ENCODE assay signal across 29 cellular contexts in the genomic region with DNA sequence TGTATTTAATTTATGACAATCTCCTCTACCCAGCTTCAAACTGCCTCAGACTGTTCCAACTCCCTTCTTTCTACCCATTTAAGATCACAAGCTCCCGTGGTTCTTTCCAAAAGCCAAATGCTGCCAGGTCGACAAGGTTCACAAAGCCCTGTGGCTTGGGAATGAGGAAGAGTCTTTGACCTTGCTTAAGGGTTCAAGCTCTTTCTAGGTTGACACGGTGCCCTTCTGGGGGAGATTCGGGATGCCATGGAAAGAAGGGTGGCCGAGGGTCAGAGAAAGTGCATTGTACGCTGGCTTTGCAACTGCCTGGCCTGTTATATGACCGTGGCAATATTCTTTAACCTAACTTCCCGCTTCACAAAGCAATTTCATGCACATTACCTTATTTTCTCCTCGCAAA.
"Had no signal": no experiment of that assay in that cellular context is flagged by ENCODE, and none has a peak within 500 bp of the region (broad histone marks: within the 10 kb centered on the region; RNA-seq: fewer than 3 reads in every experiment).

No MANE protein-coding gene starts in this region.

- H3K4me3 Mint-ChIP-seq: naive thymus-derived CD4-positive, alpha-beta T cell; natural killer cell; nephron; neural crest cell; stimulated activated effector memory CD8-positive, alpha-beta T cell treated with anti-CD3 and anti-CD28 coated beads, Interleukin-12 subunit alpha, Interleukin-12 subunit beta, amount 100 ng/mL, for 72 hours; stimulated activated naive B cell treated with anti-CD40 and anti-IgM and Interleukin-4, amounts not matched to agents 10 μg/mL and 1 μg/mL and 100 μg/mL, for 72 hours; stimulated activated naive CD8-positive, alpha-beta T cell treated with anti-CD3 and anti-CD28 coated beads, Interleukin-15, Interleukin-2, amounts not matched to agents 100 ng/mL and 50 ng/mL, for 24 hours had no signal

- H3K36me3 ChIP-seq: neutrophil, ovary, right lobe of liver, sigmoid colon, stomach, thoracic aorta, thyroid gland, tibial nerve, upper lobe of left lung, uterus had no signal

- DNase-seq: naive thymus-derived CD4-positive, alpha-beta T cell; natural killer cell; nucleus accumbens; ovary; posterior cingulate gyrus; psoas muscle; right cardiac atrium; right lobe of liver; sigmoid colon; small intestine; stimulated activated CD4-positive, alpha-beta T cell treated with anti-CD3 and anti-CD28 coated beads, Interleukin-15, amount 100 ng/mL, for 24 hours; stimulated activated CD4-positive, alpha-beta T cell treated with anti-CD3 and anti-CD28 coated beads, Interleukin-2, amount 100 ng/mL, for 24 hours; stimulated activated CD4-positive, alpha-beta T cell treated with anti-CD3 and anti-CD28 coated beads, Interleukin-2, amount 100 ng/mL, for 48 hours; stimulated activated CD4-positive, alpha-beta T cell treated with anti-CD3 and anti-CD28 coated beads, Interleukin-4, amount 100 ng/mL, for 24 hours; stimulated activated naive B cell treated with anti-CD40 and anti-IgM and Interleukin-4, amounts not matched to agents 10 μg/mL and 1 μg/mL and 100 μg/mL, for 72 hours; stimulated activated naive CD4-positive, alpha-beta T cell treated with Interleukin-2 at 50 U/mL for 16 hours; stomach; thyroid gland; upper lobe of left lung; uterus had no signal

- H3K4me1 Mint-ChIP-seq: stimulated activated effector memory CD8-positive, alpha-beta T cell treated with anti-CD3 and anti-CD28 coated beads, Interleukin-12 subunit alpha, Interleukin-12 subunit beta, amount 100 ng/mL, for 72 hours; stimulated activated naive B cell treated with anti-CD40 and anti-IgM and Interleukin-4, amounts not matched to agents 10 μg/mL and 1 μg/mL and 100 μg/mL, for 72 hours had no signal

- H3K4me3 ChIP-seq: ovary, psoas muscle, right lobe of liver, sigmoid colon, stomach, thoracic aorta, thyroid gland, tibial nerve, upper lobe of left lung, uterus had no signal

- H3K36me3 Mint-ChIP-seq: naive thymus-derived CD4-positive, alpha-beta T cell; natural killer cell; stimulated activated effector memory CD8-positive, alpha-beta T cell treated with anti-CD3 and anti-CD28 coated beads, Interleukin-12 subunit alpha, Interleukin-12 subunit beta, amount 100 ng/mL, for 72 hours; stimulated activated naive B cell treated with anti-CD40 and anti-IgM and Interleukin-4, amounts not matched to agents 10 μg/mL and 1 μg/mL and 100 μg/mL, for 72 hours had no signal

- H2AFZ ChIP-seq: parathyroid adenoma had no signal

- H3K79me2 ChIP-seq: parathyroid adenoma had no signal

- H3K4me1 ChIP-seq: parathyroid adenoma, psoas muscle, sigmoid colon, thyroid gland, tibial nerve, upper lobe of left lung, uterus had no signal

- H3K27ac ChIP-seq: neutrophil, ovary, parathyroid adenoma, psoas muscle, right lobe of liver, sigmoid colon, thoracic aorta, thyroid gland, tibial nerve, upper lobe of left lung, uterus had no signal

- H3K27me3 ChIP-seq: neutrophil, ovary, right lobe of liver, sigmoid colon, stomach, thyroid gland, tibial nerve, upper lobe of left lung, uterus had no signal

- ATAC-seq: naive thymus-derived CD4-positive, alpha-beta T cell; natural killer cell; psoas muscle; right cardiac atrium; right lobe of liver; stimulated activated effector memory CD8-positive, alpha-beta T cell treated with anti-CD3 and anti-CD28 coated beads, Interleukin-12 subunit alpha, Interleukin-12 subunit beta, amount 100 ng/mL, for 72 hours; stimulated activated naive B cell treated with anti-CD40 and anti-IgM and Interleukin-4, amounts not matched to agents 10 μg/mL and 1 μg/mL and 100 μg/mL, for 72 hours had no signal

- H3K9me3 Mint-ChIP-seq: natural killer cell; stimulated activated naive CD8-positive, alpha-beta T cell treated with anti-CD3 and anti-CD28 coated beads, Interleukin-15, Interleukin-2, amounts not matched to agents 100 ng/mL and 50 ng/mL, for 24 hours had no signal

- H3K27ac Mint-ChIP-seq: naive thymus-derived CD4-positive, alpha-beta T cell; natural killer cell; progenitor cell of endocrine pancreas; stimulated activated effector memory CD8-positive, alpha-beta T cell treated with anti-CD3 and anti-CD28 coated beads, Interleukin-12 subunit alpha, Interleukin-12 subunit beta, amount 100 ng/mL, for 72 hours; stimulated activated naive B cell treated with anti-CD40 and anti-IgM and Interleukin-4, amounts not matched to agents 10 μg/mL and 1 μg/mL and 100 μg/mL, for 72 hours; stimulated activated naive CD8-positive, alpha-beta T cell treated with anti-CD3 and anti-CD28 coated beads, Interleukin-15, Interleukin-2, amounts not matched to agents 100 ng/mL and 50 ng/mL, for 24 hours had no signal

- H3K27me3 Mint-ChIP-seq: stimulated activated naive CD8-positive, alpha-beta T cell treated with anti-CD3 and anti-CD28 coated beads, Interleukin-15, Interleukin-2, amounts not matched to agents 100 ng/mL and 50 ng/mL, for 24 hours had no signal

- H3K9ac ChIP-seq: parathyroid adenoma had no signal

- H3K9me3 ChIP-seq: neutrophil, ovary, psoas muscle, sigmoid colon, stomach, thoracic aorta, thyroid gland, tibial nerve, upper lobe of left lung, uterus had no signal
